Comparison of ENCODE assay signal across 26 cellular contexts in the genomic region with DNA sequence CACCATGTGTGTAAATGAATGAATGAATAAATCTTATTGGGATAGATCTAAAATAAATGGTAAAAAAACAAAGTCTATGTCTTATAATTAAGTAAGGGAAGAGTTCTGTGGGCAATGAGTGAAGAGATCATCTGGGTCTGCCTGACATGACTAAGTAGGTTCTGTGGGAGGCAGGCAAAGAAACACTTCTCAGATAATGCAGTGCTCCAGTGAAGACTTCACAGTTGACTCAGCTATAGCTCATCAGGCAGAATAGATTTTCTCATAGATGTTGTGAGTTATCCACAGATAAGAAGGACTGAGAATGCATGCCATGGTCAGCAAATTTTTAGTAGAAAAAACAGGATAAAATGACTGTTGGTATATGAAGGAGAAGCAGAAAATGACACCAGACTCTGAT. TPM values are rescaled to one million over a fixed set of nuclear protein-coding genes. Genes with fewer than 3 reads are reported as not detected.
"Had no signal": no experiment of that assay in that cellular context is flagged by ENCODE, and none has a peak within 500 bp of the region (broad histone marks: within the 10 kb centered on the region; RNA-seq: fewer than 3 reads in every experiment).

No MANE protein-coding gene starts in this region.

- H3K4me3 Mint-ChIP-seq: activated B cell treated with CpG ODN at 0.5 μM for 24 hours; activated CD4-positive, alpha-beta T cell treated with anti-CD3 and anti-CD28 coated beads, Interleukin-2, amount 10 ng/mL, durations not matched to agents 24 days and 14 days; activated naive CD8-positive, alpha-beta T cell treated with anti-CD3 and anti-CD28 coated beads, Interleukin-2, amount 10 ng/mL, durations not matched to agents 7 days and 5 days; activated T-cell treated with anti-CD3 and anti-CD28 coated beads, Interleukin-2, amount 50 U/mL, for 72 hours; central memory CD8-positive, alpha-beta T cell; T-helper 17 cell had no signal

- H3K27me3 ChIP-seq: adrenal gland, Peyer's patch had no signal

- H3K4me1 ChIP-seq: adrenal gland, Peyer's patch had no signal

- H3K27ac Mint-ChIP-seq: activated B cell treated with CpG ODN at 0.5 μM for 24 hours; activated CD4-positive, alpha-beta T cell treated with anti-CD3 and anti-CD28 coated beads, Interleukin-2, amount 10 ng/mL, durations not matched to agents 24 days and 14 days; activated naive CD8-positive, alpha-beta T cell treated with anti-CD3 and anti-CD28 coated beads, Interleukin-2, amount 10 ng/mL, durations not matched to agents 7 days and 5 days; activated T-cell treated with anti-CD3 and anti-CD28 coated beads, Interleukin-2, amount 50 U/mL, for 72 hours; T-helper 17 cell had no signal

- H3K9me3 Mint-ChIP-seq: activated CD4-positive, alpha-beta T cell treated with anti-CD3 and anti-CD28 coated beads, Interleukin-2, amount 10 ng/mL, durations not matched to agents 24 days and 14 days had no signal

- ATAC-seq: activated T-cell treated with anti-CD3 and anti-CD28 coated beads, Interleukin-2, amount 50 U/mL, for 72 hours; K562; T-helper 17 cell had no signal

- H3K27me3 Mint-ChIP-seq: activated B cell treated with CpG ODN at 0.5 μM for 24 hours; activated CD4-positive, alpha-beta T cell treated with anti-CD3 and anti-CD28 coated beads, Interleukin-2, amount 10 ng/mL, durations not matched to agents 24 days and 14 days; activated naive CD8-positive, alpha-beta T cell treated with anti-CD3 and anti-CD28 coated beads, Interleukin-2, amount 10 ng/mL, durations not matched to agents 7 days and 5 days; central memory CD8-positive, alpha-beta T cell; T-helper 17 cell had no signal

- H3K4me1 Mint-ChIP-seq: activated B cell treated with CpG ODN at 0.5 μM for 24 hours; activated CD4-positive, alpha-beta T cell treated with anti-CD3 and anti-CD28 coated beads, Interleukin-2, amount 10 ng/mL, durations not matched to agents 24 days and 14 days; activated naive CD8-positive, alpha-beta T cell treated with anti-CD3 and anti-CD28 coated beads, Interleukin-2, amount 10 ng/mL, durations not matched to agents 7 days and 5 days; central memory CD8-positive, alpha-beta T cell; T-helper 17 cell had no signal

- H3K36me3 Mint-ChIP-seq: activated naive CD8-positive, alpha-beta T cell treated with anti-CD3 and anti-CD28 coated beads, Interleukin-2, amount 10 ng/mL, durations not matched to agents 7 days and 5 days had no signal

- DNase-seq: activated B cell treated with CpG ODN at 0.5 μM for 24 hours; activated CD4-positive, alpha-beta T cell treated with anti-CD3 and anti-CD28 coated beads for 1 hour; activated CD4-positive, alpha-beta T cell treated with anti-CD3 and anti-CD28 coated beads, Interleukin-2, amount 10 ng/mL, durations not matched to agents 24 days and 14 days; activated CD4-positive, alpha-beta T cell treated with anti-CD3 and anti-CD28 coated beads, Interleukin-2, amount 50 U/mL, for 48 hours; activated naive CD4-positive, alpha-beta T cell treated with anti-CD3 and anti-CD28 coated beads, Interleukin-2, amount 50 U/mL, for 16 hours; activated naive CD8-positive, alpha-beta T cell treated with anti-CD3 and anti-CD28 coated beads, Interleukin-2, amount 10 ng/mL, durations not matched to agents 7 days and 5 days; activated T-cell treated with anti-CD3 and anti-CD28 coated beads, Interleukin-2, amount 50 U/mL, for 72 hours; adrenal gland; Karpas-422; MM.1S; NCI-H1105; NCI-H1436; NCI-H187 treated with DMSO at 0.1 percent for 48 hours; NCI-H2081 treated with DMSO at 0.1 percent for 48 hours; NCI-H2171; NCI-H2227 treated with DMSO at 0.1 percent for 48 hours; NCI-H526 treated with DMSO at 0.1 percent for 48 hours; NK-92 treated with Interleukin-12 subunit alpha and Interleukin-12 subunit beta, amount 100 ng/mL, for 24 hours; OCI-M1; Peyer's patch; SHP77 treated with DMSO at 0.1 percent for 48 hours; T-helper 17 cell; T-helper 9 cell had no signal

- H3K27ac ChIP-seq: adrenal gland, Peyer's patch had no signal

RNA-seq across cellular contexts. Expression of a gene that starts 12.4 kb away (rescaled TPM):
- total RNA-seq: activated B cell treated with CpG ODN at 0.5 μM for 24 hours; activated CD4-positive, alpha-beta T cell treated with anti-CD3 and anti-CD28 coated beads, Interleukin-2, amount 10 ng/mL, durations not matched to agents 24 days and 14 days; activated naive CD8-positive, alpha-beta T cell treated with anti-CD3 and anti-CD28 coated beads, Interleukin-2, amount 10 ng/mL, durations not matched to agents 7 days and 5 days; activated T-cell treated with anti-CD3 and anti-CD28 coated beads, Interleukin-2, amount 50 U/mL, for 72 hours; adrenal gland; K562; NCI-H460; Peyer's patch; T-helper 17 cell had no signal
- polyA plus RNA-seq: adrenal gland, K562 had no signal

RNA-seq across cellular contexts. Expression of a gene that starts 14.5 kb away (rescaled TPM):
- total RNA-seq: activated B cell treated with CpG ODN at 0.5 μM for 24 hours; activated CD4-positive, alpha-beta T cell treated with anti-CD3 and anti-CD28 coated beads, Interleukin-2, amount 10 ng/mL, durations not matched to agents 24 days and 14 days; activated naive CD8-positive, alpha-beta T cell treated with anti-CD3 and anti-CD28 coated beads, Interleukin-2, amount 10 ng/mL, durations not matched to agents 7 days and 5 days; activated T-cell treated with anti-CD3 and anti-CD28 coated beads, Interleukin-2, amount 50 U/mL, for 72 hours; adrenal gland; NCI-H460; Peyer's patch; T-helper 17 cell had no signal
- polyA plus RNA-seq: adrenal gland, K562 had no signal

RNA-seq across cellular contexts. Expression of a gene that starts 16.7 kb away (rescaled TPM):
- total RNA-seq: activated B cell treated with CpG ODN at 0.5 μM for 24 hours; activated CD4-positive, alpha-beta T cell treated with anti-CD3 and anti-CD28 coated beads, Interleukin-2, amount 10 ng/mL, durations not matched to agents 24 days and 14 days; activated naive CD8-positive, alpha-beta T cell treated with anti-CD3 and anti-CD28 coated beads, Interleukin-2, amount 10 ng/mL, durations not matched to agents 7 days and 5 days; activated T-cell treated with anti-CD3 and anti-CD28 coated beads, Interleukin-2, amount 50 U/mL, for 72 hours; adrenal gland; K562; NCI-H460; Peyer's patch; T-helper 17 cell had no signal
- polyA plus RNA-seq: adrenal gland, K562 had no signal

RNA-seq across cellular contexts. Expression of a gene that starts 20.9 kb away (rescaled TPM):
- total RNA-seq: activated B cell treated with CpG ODN at 0.5 μM for 24 hours; activated CD4-positive, alpha-beta T cell treated with anti-CD3 and anti-CD28 coated beads, Interleukin-2, amount 10 ng/mL, durations not matched to agents 24 days and 14 days; activated naive CD8-positive, alpha-beta T cell treated with anti-CD3 and anti-CD28 coated beads, Interleukin-2, amount 10 ng/mL, durations not matched to agents 7 days and 5 days; activated T-cell treated with anti-CD3 and anti-CD28 coated beads, Interleukin-2, amount 50 U/mL, for 72 hours; adrenal gland; K562; NCI-H460; Peyer's patch; T-helper 17 cell had no signal
- polyA plus RNA-seq: adrenal gland, K562 had no signal

RNA-seq across cellular contexts. Expression of a gene that starts 23.1 kb away (rescaled TPM):
- total RNA-seq: activated B cell treated with CpG ODN at 0.5 μM for 24 hours; activated CD4-positive, alpha-beta T cell treated with anti-CD3 and anti-CD28 coated beads, Interleukin-2, amount 10 ng/mL, durations not matched to agents 24 days and 14 days; activated naive CD8-positive, alpha-beta T cell treated with anti-CD3 and anti-CD28 coated beads, Interleukin-2, amount 10 ng/mL, durations not matched to agents 7 days and 5 days; activated T-cell treated with anti-CD3 and anti-CD28 coated beads, Interleukin-2, amount 50 U/mL, for 72 hours; adrenal gland; K562; NCI-H460; Peyer's patch; T-helper 17 cell had no signal
- polyA plus RNA-seq: adrenal gland, K562 had no signal
